Comparison of ENCODE assay signal across 8 cellular contexts in genomic region chr12:123533672-123534643, GRCh38. TPM values are rescaled to one million over a fixed set of nuclear protein-coding genes. Genes with fewer than 3 reads are reported as not detected.
DNase-seq lines count a peak whose midpoint lies in the region; ATAC-seq and TF ChIP-seq lines count a peak whose summit lies in the region.

RILPL1 (minus strand) TSS chr12:123533719; CDS start chr12:123533482, 237 bp downstream.

- H3K27me3 Mint-ChIP-seq in CD8-positive, alpha-beta memory T cell = peaks cover 0 to 1% of the 10 kb centered on the region in 2 donors

- no peaks in the 10 kb centered on the region for H3K9me3 ChIP-seq in CD8-positive, alpha-beta memory T cell (ENCODE audit: low read length)
- no peaks in the 10 kb centered on the region for H3K9me3 ChIP-seq in GM23248 (ENCODE audit: low read depth)

- H3K27ac ChIP-seq in CD8-positive, alpha-beta memory T cell (ENCODE audit: low read depth, low read length) = no peak within 1 kb of the TSS
- peak within 1 kb of the TSS; percentile 57 for H3K27ac ChIP-seq in GM23248

- in situ Hi-C loops in GM23248 (cut with MboI) = no loop called here

- H4K20me1 ChIP-seq in GM23248 (ENCODE audit: insufficient read depth) = no peaks in the 10 kb centered on the region

- peaks cover 18% of the 10 kb centered on the region for H3K4me1 ChIP-seq in CD8-positive, alpha-beta memory T cell (ENCODE audit: insufficient read depth, low read length)
- H3K4me1 ChIP-seq in GM23248 (ENCODE audit: insufficient read depth) = peaks cover 14% of the 10 kb centered on the region; the same call in 1 of the 2 replicates

- H3K79me2 ChIP-seq in GM23248 (ENCODE audit: insufficient read depth) = peaks cover 43% of the 10 kb centered on the region

- no peaks in the 10 kb centered on the region; the same call in 1 of the 2 replicates for H3F3A ChIP-seq in GM23248 (ENCODE audit: insufficient read depth)

- peak within 1 kb of the TSS in 7 of 8 donors; percentile 47 to 87 (median 71) for H3K27ac Mint-ChIP-seq in CD8-positive, alpha-beta memory T cell

- WGBS in GM23248 (ENCODE audit: low coverage in 1 of 2, low lambda C conversion rate in 2 of 2, missing lambda C conversion rate in 2 of 2), 2 experiments = 1% methylated on average over 32 to 36 of the region's 114 CpGs

- peak within 1 kb of the TSS; percentile 97 for H3K4me2 ChIP-seq in GM23248 (ENCODE audit: unreplicated experiment)

- ATAC-seq in HG03280 (IDR thresholded peaks at IDR 0.05; ENCODE audit: unreplicated experiment) = no peak

- no peak for TF ChIP-seq CTCF in epithelial cell of proximal tubule (conservative IDR thresholded peaks at IDR 0.05; ENCODE audit: low read depth, low read length)

- DNase-seq in CD8-positive, alpha-beta memory T cell = peak; percentile 20 to 59 (median 53)
- DNase-seq in GM23248 (peak; percentile 77), NCI-H510A (lab: John Stamatoyannopoulos, UW) (peak; percentile 19), activated T-cell treated with anti-CD3 and anti-CD28 coated beads for 4 hours (peak; percentile 13), epithelial cell of proximal tubule (ENCODE audit: low read depth) (no peak), middle frontal gyrus (ENCODE audit: extremely low spot score, low spot score) (peak; percentile 27)
- peak; percentile 21 for DNase-seq in stimulated activated CD8-positive, alpha-beta memory T cell treated with anti-CD3 and anti-CD28 coated beads, Interleukin-7, amount 100 ng/mL, for 24 hours (ENCODE audit: low read depth)

- peaks cover 10 to 26% (median 16%) of the 10 kb centered on the region in 3 donors for H3K4me1 Mint-ChIP-seq in CD8-positive, alpha-beta memory T cell

- no peaks in the 10 kb centered on the region for H3K9me3 Mint-ChIP-seq in CD8-positive, alpha-beta memory T cell

- no peaks in the 10 kb centered on the region for H3K9me2 ChIP-seq in GM23248 (ENCODE audit: insufficient read depth)

- POLR2A ChIA-PET in CD8-positive, alpha-beta memory T cell (lab: Charles Lee) = no interaction called here

- peak within 1 kb of the TSS; percentile 85 for H3K9ac ChIP-seq in GM23248

- H2AFZ ChIP-seq in GM23248 = peak within 1 kb of the TSS; percentile 85

- H3K36me3 Mint-ChIP-seq in CD8-positive, alpha-beta memory T cell = peaks cover 0 to 4% (median 0%) of the 10 kb centered on the region in 3 donors

- H3K4me3 Mint-ChIP-seq in CD8-positive, alpha-beta memory T cell = peak within 1 kb of the TSS; percentile 85 to 92 (median 88)

- no peaks in the 10 kb centered on the region for H3K36me3 ChIP-seq in CD8-positive, alpha-beta memory T cell (ENCODE audit: insufficient read depth, low read length)
- no peaks in the 10 kb centered on the region for H3K36me3 ChIP-seq in GM23248 (ENCODE audit: low read depth)

- CTCF ChIA-PET in CD8-positive, alpha-beta memory T cell (lab: Charles Lee) = no interaction called here

- no peaks in the 10 kb centered on the region for H3K27me3 ChIP-seq in CD8-positive, alpha-beta memory T cell (ENCODE audit: insufficient read depth, low read length, poor library complexity, severe bottlenecking)
- H3K27me3 ChIP-seq in GM23248 (replicated peaks; ENCODE audit: insufficient read depth) = no peaks in the 10 kb centered on the region

- H3K4me3 ChIP-seq in CD8-positive, alpha-beta memory T cell (ENCODE audit: low read length) = peak within 1 kb of the TSS; percentile 64
- H3K4me3 ChIP-seq in GM23248 (peak within 1 kb of the TSS; percentile 88), epithelial cell of proximal tubule (ENCODE audit: low read depth, low read length) (peak within 1 kb of the TSS; percentile 78)

RNA-seq across cellular contexts. Expression of gene RILPL1, which starts in this region (rescaled TPM):
- total RNA-seq in CD8-positive, alpha-beta memory T cell = 1 to 10 TPM; 2.7 to 4.6 TPM
- polyA plus RNA-seq in CD8-positive, alpha-beta memory T cell = 0.55 TPM
- 16.6 and 29.8 TPM in 2 replicates for total RNA-seq in GM23248 (2014; rRNA removed; shearing (Covaris generic))
- polyA plus RNA-seq in GM23248 (2016; fragmentation: Nextera tagmentation; extraction: Ambion mirVana) = 2.9 and 3.6 TPM in 2 replicates
- total RNA-seq in epithelial cell of proximal tubule = 9.5 and 21.2 TPM in 2 replicates
